Comparison of ENCODE assay signal across 9 cellular contexts in the genomic region with DNA sequence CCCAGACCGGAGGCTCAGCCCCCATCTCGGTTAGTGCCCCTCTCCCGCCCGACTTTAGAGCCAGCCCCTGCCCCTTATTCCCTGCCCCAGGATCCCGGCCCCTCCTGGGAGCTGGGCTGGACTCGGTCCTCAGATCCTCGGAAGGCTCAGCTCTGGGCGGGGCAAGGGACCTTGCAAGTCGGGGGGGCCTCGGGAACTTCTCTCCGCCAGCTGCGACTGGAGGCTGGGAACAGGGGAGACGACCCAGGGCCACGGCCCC. TPM values are rescaled to one million over a fixed set of nuclear protein-coding genes. Genes with fewer than 3 reads are reported as not detected.
A peak's percentile ranks its signal among the peaks of the same experiment; 100 is the strongest.
DNase-seq lines count a peak whose midpoint lies in the region; ATAC-seq and TF ChIP-seq lines count a peak whose summit lies in the region.
"Had no signal": no experiment of that assay in that cellular context is flagged by ENCODE, and none has a peak within 500 bp of the region (broad histone marks: within the 10 kb centered on the region; RNA-seq: fewer than 3 reads in every experiment).

No MANE protein-coding gene starts in this region.

- TF ChIP-seq CTCF in body of pancreas (IDR thresholded peaks at IDR 0.05) (no peak), kidney epithelial cell (IDR thresholded peaks at IDR 0.05; ENCODE audit: insufficient read depth, low read length, poor library complexity, severe bottlenecking) (no peak)

- no peaks in the 10 kb centered on the region for H3K9me3 ChIP-seq in body of pancreas

- H3K36me3 Mint-ChIP-seq in T-helper 1 cell treated with Interleukin-12 subunit alpha and Interleukin-12 subunit beta and Interleukin-4 antibody, amounts not matched to agents 30 μg/mL and 1 μg/mL, for 36 hours (ENCODE audit: low read depth), result no peaks in the 10 kb centered on the region

- H3K27ac ChIP-seq in body of pancreas (peak overlapping the region; percentile 88 to 99 (median 93)), temporal lobe (ENCODE audit: low read depth, low read length) (peak overlapping the region; percentile 85)

- DNase-seq in T-helper 1 cell (no peak), body of pancreas (no peak), kidney epithelial cell (ENCODE audit: low read depth) (no peak), NCI-H1694 treated with DMSO at 0.1 percent for 48 hours (lab: John Stamatoyannopoulos, UW) (no peak)

- intact Hi-C loops in body of pancreas (cut with DNase I), result no loop called here

- H3K4me1 Mint-ChIP-seq in T-helper 1 cell treated with Interleukin-12 subunit alpha and Interleukin-12 subunit beta and Interleukin-4 antibody, amounts not matched to agents 30 μg/mL and 1 μg/mL, for 36 hours (ENCODE audit: low read depth), result peaks cover 13% of the 10 kb centered on the region

- ATAC-seq in body of pancreas (peak; percentile 29), HG03354 (IDR thresholded peaks at IDR 0.05; ENCODE audit: poor library complexity, severe bottlenecking, unreplicated experiment) (no peak), HG03342 (IDR thresholded peaks at IDR 0.05; ENCODE audit: unreplicated experiment) (no peak)
- ATAC-seq: K562 had no signal

- H3K27me3 ChIP-seq in body of pancreas (no peaks in the 10 kb centered on the region), kidney epithelial cell (ENCODE audit: control insufficient read depth, insufficient read depth, low read length) (peaks cover 9% of the 10 kb centered on the region)

- no peak overlapping the region for H3K27ac Mint-ChIP-seq in T-helper 1 cell treated with Interleukin-12 subunit alpha and Interleukin-12 subunit beta and Interleukin-4 antibody, amounts not matched to agents 30 μg/mL and 1 μg/mL, for 36 hours

- peak overlapping the region; percentile 4 to 71 for H3K4me3 ChIP-seq in body of pancreas
- peak overlapping the region; percentile 49 for H3K4me3 ChIP-seq in kidney epithelial cell (ENCODE audit: low read depth, low read length)
- H3K4me3 ChIP-seq: K562 had no signal

- TF ChIP-seq POLR2A in body of pancreas (IDR thresholded peaks at IDR 0.05), result no peak

- H3K9me3 Mint-ChIP-seq in T-helper 1 cell treated with Interleukin-12 subunit alpha and Interleukin-12 subunit beta and Interleukin-4 antibody, amounts not matched to agents 30 μg/mL and 1 μg/mL, for 36 hours, result no peaks in the 10 kb centered on the region

- peaks cover 50% of the 10 kb centered on the region for H3K27me3 Mint-ChIP-seq in T-helper 1 cell treated with Interleukin-12 subunit alpha and Interleukin-12 subunit beta and Interleukin-4 antibody, amounts not matched to agents 30 μg/mL and 1 μg/mL, for 36 hours (ENCODE audit: low read depth)

- H3K36me3 ChIP-seq in body of pancreas (replicated peaks in 1 of 2; ENCODE audit: insufficient read depth in 1 of 2, low read depth in 2 of 2) (no peaks in the 10 kb centered on the region), kidney epithelial cell (ENCODE audit: control insufficient read depth, insufficient read depth, low read length) (no peaks in the 10 kb centered on the region)

- peak overlapping the region; percentile 53 for H3K4me3 Mint-ChIP-seq in T-helper 1 cell treated with Interleukin-12 subunit alpha and Interleukin-12 subunit beta and Interleukin-4 antibody, amounts not matched to agents 30 μg/mL and 1 μg/mL, for 36 hours

- H3K4me1 ChIP-seq in body of pancreas, result peaks cover 56% of the 10 kb centered on the region

- 9% methylated on average over 14 of the region's 14 CpGs; no CpG with 5 or more reads in 1 of the 2 donors for WGBS in body of pancreas, 2 donors

RNA-seq across cellular contexts. Expression of a gene that starts 2.5 kb away (rescaled TPM):
- total RNA-seq in body of pancreas, result 100 to 1,000 TPM; 113 to 115 TPM
- 0.41 TPM in 1 of 2 replicates, not detected in the other for total RNA-seq in kidney epithelial cell
- 0.98 TPM for total RNA-seq in temporal lobe
- total RNA-seq: K562 had no signal

RNA-seq across cellular contexts. Expression of a gene that starts 12.4 kb away (rescaled TPM):
- total RNA-seq in body of pancreas, result 1 to 10 TPM; 2.6 to 3.0 TPM
- total RNA-seq in kidney epithelial cell, result 0.21 TPM in 1 of 2 replicates, not detected in the other
- 0.98 TPM for total RNA-seq in temporal lobe

RNA-seq across cellular contexts. Expression of a gene that starts 13.4 kb away (rescaled TPM):
- total RNA-seq in body of pancreas (10 to 100 TPM; 16.8 to 17.4 TPM), kidney epithelial cell (0.08 and 0.14 TPM in 2 replicates), temporal lobe (5.2 TPM)

RNA-seq across cellular contexts. Expression of a gene that starts 49.3 kb away (rescaled TPM):
- not detected for total RNA-seq in body of pancreas
- not detected in 2 replicates for total RNA-seq in kidney epithelial cell
- total RNA-seq in temporal lobe, result not detected
- total RNA-seq: K562 had no signal

Comparison
In these comparisons a context has a peak if more than half of its experiments do, and no peak if none do; other contexts are left out.
1. RNA of a gene that starts 2.5 kb away (total RNA-seq): 113 to 115 TPM in body of pancreas; 0.98 TPM in temporal lobe (single experiment) and 0.41 TPM in kidney epithelial cell; every median in the first group is over 10 times any median in the second.